13 cellular contexts compared by ENCODE assay signal in the genomic region with DNA sequence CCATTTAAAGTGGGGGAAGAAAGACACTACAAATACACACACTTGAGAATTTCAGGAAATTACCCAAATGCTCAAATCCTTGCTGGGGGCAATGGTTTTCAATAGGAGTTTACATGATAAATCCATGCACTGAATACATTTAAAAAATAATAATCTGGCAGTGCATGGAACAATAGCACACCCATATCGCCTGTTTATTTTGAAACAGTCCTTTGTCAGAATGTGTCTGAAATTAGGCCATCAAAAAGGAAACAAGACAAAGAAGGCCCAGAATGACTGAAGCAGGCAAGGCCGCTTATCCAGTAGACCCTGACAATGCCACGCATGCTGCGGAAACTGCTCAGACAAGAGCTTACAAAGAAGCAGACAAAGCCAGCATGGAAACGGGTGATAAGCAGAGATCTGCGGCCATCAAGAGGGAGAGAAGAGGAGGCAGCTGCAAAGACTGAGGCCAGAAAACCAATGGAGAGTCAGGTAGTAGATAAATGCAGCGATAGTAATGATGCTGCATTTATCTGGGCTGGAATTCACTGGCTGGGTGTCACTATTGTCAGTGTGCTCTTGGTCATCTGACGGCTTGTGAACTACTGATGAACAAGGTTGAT.
"Had no signal": no experiment of that assay in that cellular context is flagged by ENCODE, and none has a peak within 500 bp of the region (broad histone marks: within the 10 kb centered on the region; RNA-seq: fewer than 3 reads in every experiment).

No MANE protein-coding gene starts in this region.

- H3K9me3 Mint-ChIP-seq: activated naive CD8-positive, alpha-beta T cell treated with anti-CD3 and anti-CD28 coated beads for 36 hours had no signal

- H3K27ac ChIP-seq: foreskin keratinocyte, left lung, right atrium auricular region, skin epidermis, transverse colon had no signal

- H3K36me3 ChIP-seq: ascending aorta, left lung, right atrium auricular region, transverse colon had no signal

- H3K27me3 ChIP-seq: ascending aorta, left lung, right atrium auricular region, transverse colon had no signal

- H3K9me3 ChIP-seq: ascending aorta, left lung, right atrium auricular region, transverse colon had no signal

- H3K27me3 Mint-ChIP-seq: activated naive CD8-positive, alpha-beta T cell treated with anti-CD3 and anti-CD28 coated beads for 36 hours had no signal

- H3K4me3 ChIP-seq: ascending aorta, left lung, right atrium auricular region, skin epidermis, transverse colon had no signal

- H3K4me1 ChIP-seq: transverse colon had no signal

- H3K27ac Mint-ChIP-seq: activated naive CD8-positive, alpha-beta T cell treated with anti-CD3 and anti-CD28 coated beads for 36 hours had no signal

- H3K4me3 Mint-ChIP-seq: activated naive CD8-positive, alpha-beta T cell treated with anti-CD3 and anti-CD28 coated beads for 36 hours had no signal

- DNase-seq: activated CD4-positive, alpha-beta T cell treated with anti-CD3 and anti-CD28 coated beads for 1 hour; activated CD4-positive, alpha-beta T cell treated with anti-CD3 and anti-CD28 coated beads, Interleukin-2, amount 50 U/mL, for 48 hours; activated gamma-delta T cell; activated naive CD8-positive, alpha-beta T cell treated with anti-CD3 and anti-CD28 coated beads for 36 hours; activated T-cell treated with anti-CD3 and anti-CD28 coated beads, Interleukin-2, amount 50 U/mL, for 48 hours; foreskin keratinocyte; left lung; transverse colon had no signal

- FAIRE-seq: colon, islet of Langerhans had no signal

- H3K4me1 Mint-ChIP-seq: activated naive CD8-positive, alpha-beta T cell treated with anti-CD3 and anti-CD28 coated beads for 36 hours had no signal

- H3K36me3 Mint-ChIP-seq: activated naive CD8-positive, alpha-beta T cell treated with anti-CD3 and anti-CD28 coated beads for 36 hours had no signal
